In genomic region chr4:85828295-85828910, GRCh38 we compare ENCODE assay signal across 7 cellular contexts.
DNase-seq lines count a peak whose midpoint lies in the region; ATAC-seq and TF ChIP-seq lines count a peak whose summit lies in the region.

No MANE protein-coding gene starts in this region.

- peaks cover 5% of the 10 kb centered on the region for H3K27me3 Mint-ChIP-seq in activated T-helper 17 cell treated with anti-CD3 and anti-CD28 coated beads, Interleukin-2, amount 50 U/mL, for 72 hours

- no peaks in the 10 kb centered on the region for H3K9me3 Mint-ChIP-seq in activated T-helper 17 cell treated with anti-CD3 and anti-CD28 coated beads, Interleukin-2, amount 50 U/mL, for 72 hours

- no peak overlapping the region for H3K27ac Mint-ChIP-seq in activated T-helper 17 cell treated with anti-CD3 and anti-CD28 coated beads, Interleukin-2, amount 50 U/mL, for 72 hours

- H3K27ac ChIP-seq in colonic mucosa, result peak overlapping the region; percentile 12
- H3K27ac ChIP-seq in tibial artery, result peak overlapping the region; percentile 51 to 66

- DNase-seq in MG63 (no peak), colonic mucosa (no peak), left lobe of liver (ENCODE audit: low spot score) (no peak), tibial artery (no peak), RKO (ENCODE audit: low spot score) (no peak)

- no peaks in the 10 kb centered on the region for H3K36me3 Mint-ChIP-seq in activated T-helper 17 cell treated with anti-CD3 and anti-CD28 coated beads, Interleukin-2, amount 50 U/mL, for 72 hours (ENCODE audit: low read depth)

- ATAC-seq in left lobe of liver (peak; percentile 3), GM19035 (IDR thresholded peaks at IDR 0.05; ENCODE audit: unreplicated experiment) (no peak)
- ATAC-seq in activated T-helper 17 cell treated with anti-CD3 and anti-CD28 coated beads, Interleukin-2, amount 50 U/mL, for 72 hours (replicated peaks), result no peak

- H3K9ac ChIP-seq in colonic mucosa (ENCODE audit: low read depth in 2 of 2, low read length in 2 of 2), result peak overlapping the region in 1 of 2 donors; percentile 66

- H3K4me1 ChIP-seq in colonic mucosa (no peaks in the 10 kb centered on the region), tibial artery (peaks cover 0 to 81% (median 28%) of the 10 kb centered on the region in 4 donors)

- H3K4me1 Mint-ChIP-seq in activated T-helper 17 cell treated with anti-CD3 and anti-CD28 coated beads, Interleukin-2, amount 50 U/mL, for 72 hours, result no peaks in the 10 kb centered on the region

- TF ChIP-seq CTCF in colonic mucosa (IDR thresholded peaks at IDR 0.05) (no peak), tibial artery (IDR thresholded peaks at IDR 0.05) (no peak)

- no peaks in the 10 kb centered on the region for H3K9me3 ChIP-seq in MG63
- no peaks in the 10 kb centered on the region for H3K9me3 ChIP-seq in colonic mucosa
- no peaks in the 10 kb centered on the region for H3K9me3 ChIP-seq in tibial artery

- intact Hi-C loops in colonic mucosa (cut with DNase I) (no loop called here), tibial artery (cut with DNase I; ENCODE audit: low total_unique reads) (loop anchor here (10.0 kb wide), 1 partner anchor 136 kb away; no protein-coding TSS in a partner anchor)

- peak overlapping the region; percentile 44 for H3K4me3 ChIP-seq in MG63
- H3K4me3 ChIP-seq in colonic mucosa, result no peak overlapping the region
- peak overlapping the region; percentile 35 to 45 for H3K4me3 ChIP-seq in tibial artery

- no peak overlapping the region for H3K4me3 Mint-ChIP-seq in activated T-helper 17 cell treated with anti-CD3 and anti-CD28 coated beads, Interleukin-2, amount 50 U/mL, for 72 hours

- no peaks in the 10 kb centered on the region for H3K27me3 ChIP-seq in MG63
- no peaks in the 10 kb centered on the region for H3K27me3 ChIP-seq in colonic mucosa
- H3K27me3 ChIP-seq in tibial artery, result no peaks in the 10 kb centered on the region

- no peaks in the 10 kb centered on the region for H3K36me3 ChIP-seq in MG63
- no peaks in the 10 kb centered on the region for H3K36me3 ChIP-seq in colonic mucosa
- no peaks in the 10 kb centered on the region for H3K36me3 ChIP-seq in tibial artery
